Comparison of ENCODE assay signal across 7 cellular contexts in the genomic region with DNA sequence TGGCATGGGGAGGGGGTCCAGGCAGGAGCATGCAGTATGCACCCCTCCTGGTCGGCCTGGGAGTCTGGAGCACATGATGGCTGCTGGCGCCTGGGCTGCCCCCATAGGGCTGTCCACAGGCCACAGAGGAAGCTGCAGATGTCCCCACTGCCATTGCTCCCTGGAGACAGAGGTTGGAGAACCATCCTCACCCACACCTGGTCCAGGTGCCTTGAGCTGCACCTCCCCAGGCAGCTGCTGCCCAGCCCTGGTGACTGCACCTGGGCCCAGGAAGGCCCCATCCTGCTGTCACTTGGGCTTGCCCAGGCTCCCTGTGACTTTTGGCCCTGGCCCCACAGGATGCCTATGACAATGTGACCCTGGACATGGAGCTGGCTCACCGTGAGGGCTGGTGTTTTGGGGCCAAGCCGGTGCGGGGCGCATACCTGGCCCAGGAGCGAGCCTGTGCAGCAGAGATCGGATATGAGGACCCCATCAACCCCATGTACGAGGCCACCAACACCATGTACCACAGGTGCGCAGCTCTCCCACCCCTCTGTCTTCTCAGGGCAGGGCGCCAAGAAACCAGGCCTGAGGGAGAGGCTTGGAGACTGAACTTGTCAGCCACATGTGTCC. TPM values are rescaled to one million over a fixed set of nuclear protein-coding genes. Genes with fewer than 3 reads are reported as not detected.
DNase-seq lines count a peak whose midpoint lies in the region; ATAC-seq and TF ChIP-seq lines count a peak whose summit lies in the region.
"Not testable (repeated sequence)": the region's sequence is repeated elsewhere in the genome, so short reads cannot be mapped to it uniquely, and the experiment has no call there.

No MANE protein-coding gene starts in this region.

- not testable (repeated sequence) for H3K9me3 ChIP-seq in CD8-positive, alpha-beta memory T cell (ENCODE audit: low read length); right lobe of liver

- not testable (repeated sequence) for H3K27me3 ChIP-seq in CD8-positive, alpha-beta memory T cell (ENCODE audit: insufficient read depth, low read length, poor library complexity, severe bottlenecking); right lobe of liver

- H3K4me3 Mint-ChIP-seq in CD8-positive, alpha-beta memory T cell = peak overlapping the region in 5 of 7 donors; percentile 8 to 74 (median 31)
- H3K4me3 Mint-ChIP-seq in natural killer cell treated with Interleukin-12 subunit alpha and Interleukin-12 subunit beta and Interleukin-15 and Interleukin-18, amount 100 ng/mL, for 72 hours; stimulated activated memory B cell treated with anti-CD40 and anti-IgM and Interleukin-4, amounts not matched to agents 10 μg/mL and 1 μg/mL and 100 μg/mL, for 72 hours: not testable (repeated sequence)

- H3K27ac Mint-ChIP-seq in CD8-positive, alpha-beta memory T cell = peak overlapping the region in 1 of 8 donors; percentile 27
- not testable (repeated sequence) for H3K27ac Mint-ChIP-seq in natural killer cell treated with Interleukin-12 subunit alpha and Interleukin-12 subunit beta and Interleukin-15 and Interleukin-18, amount 100 ng/mL, for 72 hours; stimulated activated memory B cell treated with anti-CD40 and anti-IgM and Interleukin-4, amounts not matched to agents 10 μg/mL and 1 μg/mL and 100 μg/mL, for 72 hours

- not testable (repeated sequence) for H3K36me3 ChIP-seq in CD8-positive, alpha-beta memory T cell (ENCODE audit: insufficient read depth, low read length); right lobe of liver

- ATAC-seq in Right ventricle myocardium inferior, right lobe of liver: not testable (repeated sequence)
- peak in 1 of 2 donors; percentile 3 for ATAC-seq in natural killer cell treated with Interleukin-12 subunit alpha and Interleukin-12 subunit beta and Interleukin-15 and Interleukin-18, amount 100 ng/mL, for 72 hours
- ATAC-seq in stimulated activated memory B cell treated with anti-CD40 and anti-IgM and Interleukin-4, amounts not matched to agents 10 μg/mL and 1 μg/mL and 100 μg/mL, for 72 hours = peak; percentile 7

- CTCF ChIA-PET in CD8-positive, alpha-beta memory T cell (lab: Charles Lee) = not testable (repeated sequence)

- H3K36me3 Mint-ChIP-seq in CD8-positive, alpha-beta memory T cell; natural killer cell treated with Interleukin-12 subunit alpha and Interleukin-12 subunit beta and Interleukin-15 and Interleukin-18, amount 100 ng/mL, for 72 hours; stimulated activated memory B cell treated with anti-CD40 and anti-IgM and Interleukin-4, amounts not matched to agents 10 μg/mL and 1 μg/mL and 100 μg/mL, for 72 hours: not testable (repeated sequence)

- H3K9me3 Mint-ChIP-seq in CD8-positive, alpha-beta memory T cell; natural killer cell treated with Interleukin-12 subunit alpha and Interleukin-12 subunit beta and Interleukin-15 and Interleukin-18, amount 100 ng/mL, for 72 hours; stimulated activated memory B cell treated with anti-CD40 and anti-IgM and Interleukin-4, amounts not matched to agents 10 μg/mL and 1 μg/mL and 100 μg/mL, for 72 hours: not testable (repeated sequence)

- not testable (repeated sequence) for H3K27ac ChIP-seq in CD8-positive, alpha-beta memory T cell (ENCODE audit: low read depth, low read length); right lobe of liver

- TF ChIP-seq POLR2A in right lobe of liver (IDR thresholded peaks at IDR 0.05) = not testable (repeated sequence)

- DNase-seq in CD8-positive, alpha-beta memory T cell = peak in 1 of 5 donors; percentile 42
- DNase-seq in activated CD4-positive, CD25-positive, alpha-beta regulatory T cell treated with anti-CD3 and anti-CD28 coated beads, Interleukin-2, amount 50 U/mL, for 72 hours = peak; percentile 20
- peak; percentile 2 for DNase-seq in activated naive CD4-positive, alpha-beta T cell treated with anti-CD3 and anti-CD28 coated beads, Interleukin-2, amount 50 U/mL, for 16 hours
- DNase-seq in Right ventricle myocardium inferior (ENCODE audit: missing footprints) (peak; percentile 25), right lobe of liver (peak; percentile 7 to 52 (median 41))
- DNase-seq in natural killer cell treated with Interleukin-12 subunit alpha and Interleukin-12 subunit beta and Interleukin-15 and Interleukin-18, amount 100 ng/mL, for 72 hours (ENCODE audit: low spot score) = peak; percentile 15

- not testable (repeated sequence) for TF ChIP-seq CTCF in right lobe of liver (IDR thresholded peaks at IDR 0.05)

- H3K4me1 Mint-ChIP-seq in CD8-positive, alpha-beta memory T cell; natural killer cell treated with Interleukin-12 subunit alpha and Interleukin-12 subunit beta and Interleukin-15 and Interleukin-18, amount 100 ng/mL, for 72 hours (ENCODE audit: low read depth in 2 of 2); stimulated activated memory B cell treated with anti-CD40 and anti-IgM and Interleukin-4, amounts not matched to agents 10 μg/mL and 1 μg/mL and 100 μg/mL, for 72 hours: not testable (repeated sequence)

- not testable (repeated sequence) for H3K27me3 Mint-ChIP-seq in CD8-positive, alpha-beta memory T cell; natural killer cell treated with Interleukin-12 subunit alpha and Interleukin-12 subunit beta and Interleukin-15 and Interleukin-18, amount 100 ng/mL, for 72 hours
- H3K27me3 Mint-ChIP-seq in stimulated activated memory B cell treated with anti-CD40 and anti-IgM and Interleukin-4, amounts not matched to agents 10 μg/mL and 1 μg/mL and 100 μg/mL, for 72 hours = peaks cover 12% of the 10 kb centered on the region

- H3K4me1 ChIP-seq in CD8-positive, alpha-beta memory T cell (ENCODE audit: insufficient read depth, low read length); right lobe of liver: not testable (repeated sequence)

- not testable (repeated sequence) for H3K4me3 ChIP-seq in CD8-positive, alpha-beta memory T cell (ENCODE audit: low read length); right lobe of liver

- no CpG with 5 or more reads among the region's 11 CpGs for WGBS in right lobe of liver (ENCODE audit: insufficient coverage, low coverage, low lambda C conversion rate, missing lambda C conversion rate)

- POLR2A ChIA-PET in CD8-positive, alpha-beta memory T cell (lab: Charles Lee) = interaction anchor here (0.6 kb wide), 1 partner anchor 10 kb away, joined by 3 read pairs; no protein-coding TSS in a partner anchor

- intact Hi-C loops in Right ventricle myocardium inferior (cut with DNase I); right lobe of liver (cut with DNase I): not testable (repeated sequence)

RNA-seq across cellular contexts. Expression of gene DGCR6L, which starts 12.3 kb away (rescaled TPM):
- total RNA-seq in CD8-positive, alpha-beta memory T cell = 10 to 100 TPM; 46.8 to 48.4 TPM
- 150 TPM for polyA plus RNA-seq in CD8-positive, alpha-beta memory T cell
- 44.2 TPM for total RNA-seq in Right ventricle myocardium inferior
- 10 to 100 TPM; 32.6 to 79.9 (median 50.9) TPM for total RNA-seq in right lobe of liver
- total RNA-seq in natural killer cell treated with Interleukin-12 subunit alpha and Interleukin-12 subunit beta and Interleukin-15 and Interleukin-18, amount 100 ng/mL, for 72 hours = 10 to 100 TPM; 18.7 to 27.2 TPM

RNA-seq across cellular contexts. Expression of gene RTN4R, which starts 39.4 kb away (rescaled TPM):
- total RNA-seq in CD8-positive, alpha-beta memory T cell = 1 to 10 TPM; 1.8 to 2.7 TPM
- polyA plus RNA-seq in CD8-positive, alpha-beta memory T cell = 6.0 TPM
- total RNA-seq in Right ventricle myocardium inferior (1.2 TPM), right lobe of liver (10 to 100 TPM in 2 of 6 experiments, 1 to 10 TPM in 4; 3.0 to 12.4 (median 8.5) TPM)
- total RNA-seq in natural killer cell treated with Interleukin-12 subunit alpha and Interleukin-12 subunit beta and Interleukin-15 and Interleukin-18, amount 100 ng/mL, for 72 hours = under 1 TPM; 0.48 to 0.78 TPM
